ENCODE assay signal across 17 cellular contexts in genomic region chr6:119895626-119896025, GRCh38.
"Had no signal": no experiment of that assay in that cellular context is flagged by ENCODE, and none has a peak within 500 bp of the region (broad histone marks: within the 10 kb centered on the region; RNA-seq: fewer than 3 reads in every experiment).

No MANE protein-coding gene starts in this region.

- H3K27me3 ChIP-seq: heart left ventricle, neutrophil, upper lobe of left lung, uterus had no signal

- DNase-seq: effector memory CD8-positive, alpha-beta T cell; foreskin melanocyte; heart left ventricle; hippocampal formation; left cardiac atrium; left ventricle myocardium superior; mucosa of descending colon; naive thymus-derived CD8-positive, alpha-beta T cell; posterior cingulate gyrus; right cardiac atrium; small intestine; stimulated activated CD4-positive, alpha-beta T cell treated with anti-CD3 and anti-CD28 coated beads, Interleukin-12 subunit alpha, Interleukin-12 subunit beta, amount 100 ng/mL, for 4 hours; stimulated activated naive CD4-positive, alpha-beta T cell; upper lobe of left lung; uterus had no signal

- H3K36me3 ChIP-seq: heart left ventricle, neutrophil, upper lobe of left lung, uterus had no signal

- H3K4me3 Mint-ChIP-seq: effector memory CD8-positive, alpha-beta T cell; naive thymus-derived CD8-positive, alpha-beta T cell had no signal

- H3K9me3 Mint-ChIP-seq: effector memory CD8-positive, alpha-beta T cell; naive thymus-derived CD8-positive, alpha-beta T cell had no signal

- H3K36me3 Mint-ChIP-seq: naive thymus-derived CD8-positive, alpha-beta T cell had no signal

- H3K4me3 ChIP-seq: heart left ventricle, lung, mucosa of descending colon, upper lobe of left lung, uterus had no signal

- ATAC-seq: effector memory CD8-positive, alpha-beta T cell; heart left ventricle; left ventricle myocardium superior; mucosa of descending colon; naive thymus-derived CD8-positive, alpha-beta T cell; right cardiac atrium had no signal

- H3K27me3 Mint-ChIP-seq: naive thymus-derived CD8-positive, alpha-beta T cell had no signal

- H3K4me1 ChIP-seq: heart left ventricle, upper lobe of left lung, uterus had no signal

- H3K27ac ChIP-seq: heart left ventricle, neutrophil, upper lobe of left lung, uterus had no signal

- H3K9me3 ChIP-seq: heart left ventricle, mucosa of descending colon, neutrophil, upper lobe of left lung, uterus had no signal

- H3K27ac Mint-ChIP-seq: effector memory CD8-positive, alpha-beta T cell; naive thymus-derived CD8-positive, alpha-beta T cell had no signal
